2 cellular contexts compared by ENCODE assay signal in the genomic region with DNA sequence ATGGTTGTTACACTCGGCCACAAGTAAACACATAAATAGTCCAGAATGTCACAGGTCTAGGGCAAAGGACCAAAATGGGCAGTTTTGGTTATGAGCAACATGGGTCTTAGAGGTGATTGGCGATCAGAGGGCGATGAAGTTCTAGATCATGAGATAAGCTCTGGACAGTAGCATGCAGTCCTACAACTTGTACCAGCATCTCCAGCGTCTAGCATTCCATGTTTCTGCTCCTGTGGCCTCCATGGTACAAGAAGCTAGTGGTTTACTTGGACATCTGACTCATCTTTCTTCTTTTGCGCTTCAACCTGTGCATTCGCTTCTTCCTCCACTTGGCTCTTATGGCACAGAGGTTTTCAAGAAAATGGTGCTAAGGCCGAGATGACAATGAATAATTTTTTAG.
TF ChIP-seq lines count a peak whose summit lies in the region.

No MANE protein-coding gene starts in this region.

TF ChIP-seq in A549, 52 proteins besides CTCF, POLR2A, EP300 and RAD21:
- TF ChIP-seq NR3C1 (IDR thresholded peaks at IDR 0.05): no peak
- TF ChIP-seq RCOR1 (IDR thresholded peaks at IDR 0.05; ENCODE audit: low read depth, low read length): no peak
- TF ChIP-seq, protein P1, sequence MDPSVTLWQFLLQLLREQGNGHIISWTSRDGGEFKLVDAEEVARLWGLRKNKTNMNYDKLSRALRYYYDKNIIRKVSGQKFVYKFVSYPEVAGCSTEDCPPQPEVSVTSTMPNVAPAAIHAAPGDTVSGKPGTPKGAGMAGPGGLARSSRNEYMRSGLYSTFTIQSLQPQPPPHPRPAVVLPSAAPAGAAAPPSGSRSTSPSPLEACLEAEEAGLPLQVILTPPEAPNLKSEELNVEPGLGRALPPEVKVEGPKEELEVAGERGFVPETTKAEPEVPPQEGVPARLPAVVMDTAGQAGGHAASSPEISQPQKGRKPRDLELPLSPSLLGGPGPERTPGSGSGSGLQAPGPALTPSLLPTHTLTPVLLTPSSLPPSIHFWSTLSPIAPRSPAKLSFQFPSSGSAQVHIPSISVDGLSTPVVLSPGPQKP (IDR thresholded peaks at IDR 0.05; ENCODE audit: low read depth, low read length): no peak
- TF ChIP-seq HEYL (CRISPR knock-in tag; IDR thresholded peaks at IDR 0.05): no peak
- TF ChIP-seq MAZ (IDR thresholded peaks at IDR 0.05; ENCODE audit: borderline replicate concordance, low read depth, low read length): no peak
- no peak for TF ChIP-seq FOXS1 (CRISPR knock-in tag; IDR thresholded peaks at IDR 0.05)
- TF ChIP-seq POLR2AphosphoS2 (conservative IDR thresholded peaks at IDR 0.05; ENCODE audit: low read length): no peak
- TF ChIP-seq, protein P2, sequence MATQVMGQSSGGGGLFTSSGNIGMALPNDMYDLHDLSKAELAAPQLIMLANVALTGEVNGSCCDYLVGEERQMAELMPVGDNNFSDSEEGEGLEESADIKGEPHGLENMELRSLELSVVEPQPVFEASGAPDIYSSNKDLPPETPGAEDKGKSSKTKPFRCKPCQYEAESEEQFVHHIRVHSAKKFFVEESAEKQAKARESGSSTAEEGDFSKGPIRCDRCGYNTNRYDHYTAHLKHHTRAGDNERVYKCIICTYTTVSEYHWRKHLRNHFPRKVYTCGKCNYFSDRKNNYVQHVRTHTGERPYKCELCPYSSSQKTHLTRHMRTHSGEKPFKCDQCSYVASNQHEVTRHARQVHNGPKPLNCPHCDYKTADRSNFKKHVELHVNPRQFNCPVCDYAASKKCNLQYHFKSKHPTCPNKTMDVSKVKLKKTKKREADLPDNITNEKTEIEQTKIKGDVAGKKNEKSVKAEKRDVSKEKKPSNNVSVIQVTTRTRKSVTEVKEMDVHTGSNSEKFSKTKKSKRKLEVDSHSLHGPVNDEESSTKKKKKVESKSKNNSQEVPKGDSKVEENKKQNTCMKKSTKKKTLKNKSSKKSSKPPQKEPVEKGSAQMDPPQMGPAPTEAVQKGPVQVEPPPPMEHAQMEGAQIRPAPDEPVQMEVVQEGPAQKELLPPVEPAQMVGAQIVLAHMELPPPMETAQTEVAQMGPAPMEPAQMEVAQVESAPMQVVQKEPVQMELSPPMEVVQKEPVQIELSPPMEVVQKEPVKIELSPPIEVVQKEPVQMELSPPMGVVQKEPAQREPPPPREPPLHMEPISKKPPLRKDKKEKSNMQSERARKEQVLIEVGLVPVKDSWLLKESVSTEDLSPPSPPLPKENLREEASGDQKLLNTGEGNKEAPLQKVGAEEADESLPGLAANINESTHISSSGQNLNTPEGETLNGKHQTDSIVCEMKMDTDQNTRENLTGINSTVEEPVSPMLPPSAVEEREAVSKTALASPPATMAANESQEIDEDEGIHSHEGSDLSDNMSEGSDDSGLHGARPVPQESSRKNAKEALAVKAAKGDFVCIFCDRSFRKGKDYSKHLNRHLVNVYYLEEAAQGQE (IDR thresholded peaks at IDR 0.05): no peak
- TF ChIP-seq, protein P3, sequence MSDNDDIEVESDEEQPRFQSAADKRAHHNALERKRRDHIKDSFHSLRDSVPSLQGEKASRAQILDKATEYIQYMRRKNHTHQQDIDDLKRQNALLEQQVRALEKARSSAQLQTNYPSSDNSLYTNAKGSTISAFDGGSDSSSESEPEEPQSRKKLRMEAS (IDR thresholded peaks at IDR 0.05): no peak
- no peak for TF ChIP-seq KDM5A (IDR thresholded peaks at IDR 0.05)
- TF ChIP-seq SMC3 (IDR thresholded peaks at IDR 0.05): no peak
- TF ChIP-seq ESRRA (IDR thresholded peaks at IDR 0.05; ENCODE audit: borderline replicate concordance, low read length): no peak
- no peak for TF ChIP-seq RARB (CRISPR knock-in tag; IDR thresholded peaks at IDR 0.05)
- no peak for TF ChIP-seq EHMT2 (IDR thresholded peaks at IDR 0.05; ENCODE audit: low read depth)
- TF ChIP-seq ZSCAN20 (CRISPR knock-in tag; IDR thresholded peaks at IDR 0.05): no peak

TF ChIP-seq in K562, 482 proteins besides CTCF, POLR2A, EP300 and RAD21:
- TF ChIP-seq SAP30 (IDR thresholded peaks at IDR 0.05; ENCODE audit: borderline replicate concordance, insufficient read depth, low read depth, low read length, poor library complexity, severe bottlenecking) (no peak), HDAC1 (IDR thresholded peaks at IDR 0.05) (no peak)
- TF ChIP-seq, protein P4, sequence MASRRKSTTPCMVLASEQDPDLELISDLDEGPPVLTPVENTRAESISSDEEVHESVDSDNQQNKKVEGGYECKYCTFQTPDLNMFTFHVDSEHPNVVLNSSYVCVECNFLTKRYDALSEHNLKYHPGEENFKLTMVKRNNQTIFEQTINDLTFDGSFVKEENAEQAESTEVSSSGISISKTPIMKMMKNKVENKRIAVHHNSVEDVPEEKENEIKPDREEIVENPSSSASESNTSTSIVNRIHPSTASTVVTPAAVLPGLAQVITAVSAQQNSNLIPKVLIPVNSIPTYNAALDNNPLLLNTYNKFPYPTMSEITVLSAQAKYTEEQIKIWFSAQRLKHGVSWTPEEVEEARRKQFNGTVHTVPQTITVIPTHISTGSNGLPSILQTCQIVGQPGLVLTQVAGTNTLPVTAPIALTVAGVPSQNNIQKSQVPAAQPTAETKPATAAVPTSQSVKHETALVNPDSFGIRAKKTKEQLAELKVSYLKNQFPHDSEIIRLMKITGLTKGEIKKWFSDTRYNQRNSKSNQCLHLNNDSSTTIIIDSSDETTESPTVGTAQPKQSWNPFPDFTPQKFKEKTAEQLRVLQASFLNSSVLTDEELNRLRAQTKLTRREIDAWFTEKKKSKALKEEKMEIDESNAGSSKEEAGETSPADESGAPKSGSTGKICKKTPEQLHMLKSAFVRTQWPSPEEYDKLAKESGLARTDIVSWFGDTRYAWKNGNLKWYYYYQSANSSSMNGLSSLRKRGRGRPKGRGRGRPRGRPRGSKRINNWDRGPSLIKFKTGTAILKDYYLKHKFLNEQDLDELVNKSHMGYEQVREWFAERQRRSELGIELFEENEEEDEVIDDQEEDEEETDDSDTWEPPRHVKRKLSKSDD (conservative IDR thresholded peaks at IDR 0.05; ENCODE audit: low read length): no peak
